Comparison of ENCODE assay signal across 12 cellular contexts in the genomic region with DNA sequence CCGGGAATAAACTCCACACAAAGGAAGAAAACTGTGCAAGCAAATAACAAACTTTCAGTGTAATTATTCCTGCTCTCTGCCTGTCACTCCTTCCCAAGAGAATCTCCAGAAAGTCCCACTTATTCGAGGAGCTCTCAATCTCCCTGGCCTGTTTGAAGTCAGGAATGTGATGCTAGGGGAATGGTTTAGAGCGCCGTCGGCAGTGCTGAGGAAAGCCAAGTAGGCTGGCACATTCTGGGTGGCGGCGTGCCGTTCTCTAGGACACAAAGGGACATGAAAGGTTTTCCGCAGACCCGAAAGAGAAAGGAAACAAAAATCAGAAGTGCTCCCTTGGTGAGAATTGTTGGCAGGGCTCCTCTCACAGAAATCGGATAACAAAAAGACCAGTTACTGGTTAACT.
DNase-seq lines count a peak whose midpoint lies in the region; ATAC-seq, FAIRE-seq and TF ChIP-seq lines count a peak whose summit lies in the region.
"Had no signal": no experiment of that assay in that cellular context is flagged by ENCODE, and none has a peak within 500 bp of the region (broad histone marks: within the 10 kb centered on the region; RNA-seq: fewer than 3 reads in every experiment).

No MANE protein-coding gene starts in this region.

- no peaks in the 10 kb centered on the region for H3K79me2 ChIP-seq in fibroblast of lung (ENCODE audit: control insufficient read depth, insufficient read depth, low read length)

- intact Hi-C loops in Right ventricle myocardium superior (cut with DNase I): loop anchor here (1.0 kb wide), 1 partner anchor 120 kb away; no protein-coding TSS in a partner anchor
- intact Hi-C loops in Right ventricle myocardium inferior (cut with DNase I): loop anchor here (2.0 to 5.0 kb wide), 2 partner anchors 775 to 1066 kb away; no protein-coding TSS in a partner anchor
- intact Hi-C loops in aorta (cut with DNase I): loop anchor here in 1 of 2 donors (1.0 kb wide), 1 partner anchor 120 kb away; no protein-coding TSS in a partner anchor

- no peak overlapping the region for H3K27ac ChIP-seq in fibroblast of lung (ENCODE audit: insufficient read depth, low read length)
- no peak overlapping the region for H3K27ac ChIP-seq in aorta (ENCODE audit: low read depth in 1 of 2, low read length in 2 of 2)

- WGBS in aorta, 2 donors: 17 to 19% methylated on average over 11 of the region's 11 CpGs

- H3K4me1 Mint-ChIP-seq in nephron progenitor cell: peaks cover 37% of the 10 kb centered on the region
- H3K4me1 Mint-ChIP-seq in effector memory CD8-positive, alpha-beta T cell (ENCODE audit: low read depth in 2 of 2): peaks cover 0 to 14% of the 10 kb centered on the region in 2 donors
- H3K4me1 Mint-ChIP-seq: immature natural killer cell had no signal

- H3K9me3 Mint-ChIP-seq in nephron progenitor cell: no peaks in the 10 kb centered on the region
- no peaks in the 10 kb centered on the region for H3K9me3 Mint-ChIP-seq in effector memory CD8-positive, alpha-beta T cell
- H3K9me3 Mint-ChIP-seq: immature natural killer cell; stimulated activated naive B cell treated with anti-CD40 and anti-IgM and Interleukin-4, amounts not matched to agents 10 μg/mL and 1 μg/mL and 100 μg/mL, for 72 hours had no signal

- peaks cover 9% of the 10 kb centered on the region for H3K27me3 Mint-ChIP-seq in nephron progenitor cell (ENCODE audit: low read depth, poor library complexity)
- H3K27me3 Mint-ChIP-seq in effector memory CD8-positive, alpha-beta T cell: peaks cover under 1 to 35% of the 10 kb centered on the region in 2 donors

- ATAC-seq in Right ventricle myocardium superior (ENCODE audit: poor library complexity) (peak; percentile 50), Right ventricle myocardium inferior (no peak), aorta (ENCODE audit: low FRiP score) (peak; percentile 40), GM21360 (IDR thresholded peaks at IDR 0.05; ENCODE audit: unreplicated experiment) (no peak)
- no peak for ATAC-seq in effector memory CD8-positive, alpha-beta T cell (replicated peaks)

- H3K4me1 ChIP-seq in fibroblast of lung (ENCODE audit: control insufficient read depth, extremely low read depth, insufficient read depth, low read length): peaks cover 3% of the 10 kb centered on the region
- no peaks in the 10 kb centered on the region for H3K4me1 ChIP-seq in aorta (ENCODE audit: control insufficient read depth in 1 of 2, insufficient read depth in 2 of 2, low read length in 2 of 2)

- no peak for TF ChIP-seq CTCF in fibroblast of lung (conservative IDR thresholded peaks at IDR 0.05 in 1 of 2, IDR thresholded peaks at IDR 0.05 in 1 of 2; ENCODE audit: low read depth in 1 of 2, low read length in 2 of 2)
- TF ChIP-seq CTCF in nephron progenitor cell (IDR thresholded peaks at IDR 0.05): no peak

- H3K9me3 ChIP-seq in fibroblast of lung (ENCODE audit: control insufficient read depth, insufficient read depth, low read depth, low read length) (no peaks in the 10 kb centered on the region), aorta (ENCODE audit: control insufficient read depth, low read length) (no peaks in the 10 kb centered on the region)
- H3K9me3 ChIP-seq: BLaER1 treated with 17β-estradiol and CSF1 and Interleukin-3, amounts not matched to agents 10 nM and 100 nM had no signal

- H3K36me3 ChIP-seq in fibroblast of lung (ENCODE audit: control insufficient read depth, insufficient read depth, low read length): no peaks in the 10 kb centered on the region
- no peaks in the 10 kb centered on the region for H3K36me3 ChIP-seq in aorta (ENCODE audit: control insufficient read depth in 1 of 2, insufficient read depth in 2 of 2, low read length in 1 of 2)
- H3K36me3 ChIP-seq: BLaER1 treated with 17β-estradiol and CSF1 and Interleukin-3, amounts not matched to agents 10 nM and 100 nM had no signal

- DNase-seq in Right ventricle myocardium superior (no peak), Right ventricle myocardium inferior (ENCODE audit: missing footprints) (no peak), fibroblast of lung (ENCODE audit: low read depth in 2 of 2) (peak; percentile 32 to 36), nephron progenitor cell (peak; percentile 14), aorta (peak in 1 of 2 donors; percentile 75), RCC 7860 (ENCODE audit: low spot score) (no peak)
- DNase-seq in effector memory CD8-positive, alpha-beta T cell: no peak

- no peak overlapping the region for H3K9ac ChIP-seq in fibroblast of lung (ENCODE audit: insufficient read depth, low read length)

- no peaks in the 10 kb centered on the region for H3K36me3 Mint-ChIP-seq in nephron progenitor cell (ENCODE audit: low read depth)
- no peaks in the 10 kb centered on the region for H3K36me3 Mint-ChIP-seq in effector memory CD8-positive, alpha-beta T cell (ENCODE audit: insufficient read depth)
- H3K36me3 Mint-ChIP-seq: immature natural killer cell; stimulated activated naive B cell treated with anti-CD40 and anti-IgM and Interleukin-4, amounts not matched to agents 10 μg/mL and 1 μg/mL and 100 μg/mL, for 72 hours had no signal

- H3K4me3 Mint-ChIP-seq in nephron progenitor cell: no peak overlapping the region
- no peak overlapping the region for H3K4me3 Mint-ChIP-seq in effector memory CD8-positive, alpha-beta T cell
- H3K4me3 Mint-ChIP-seq: immature natural killer cell; stimulated activated naive B cell treated with anti-CD40 and anti-IgM and Interleukin-4, amounts not matched to agents 10 μg/mL and 1 μg/mL and 100 μg/mL, for 72 hours had no signal

- H3K4me2 ChIP-seq in fibroblast of lung (ENCODE audit: extremely low read depth, insufficient read depth, low read length): peak overlapping the region; percentile 84

- no peaks in the 10 kb centered on the region for H3K27me3 ChIP-seq in fibroblast of lung (ENCODE audit: control insufficient read depth, insufficient read depth, low read length)
- peaks cover 0 to 2% of the 10 kb centered on the region in 2 donors for H3K27me3 ChIP-seq in aorta (ENCODE audit: control insufficient read depth in 1 of 2, insufficient read depth in 2 of 2, low read length in 1 of 2)
- H3K27me3 ChIP-seq: BLaER1 treated with 17β-estradiol and CSF1 and Interleukin-3, amounts not matched to agents 10 nM and 100 nM had no signal

- H2AFZ ChIP-seq in fibroblast of lung (ENCODE audit: low read length): peak overlapping the region; percentile 54

- FAIRE-seq in RCC 7860 (lab: Jason Lieb, UNC): no peak

- H3K4me3 ChIP-seq in fibroblast of lung (replicated peaks in 1 of 4; ENCODE audit: control extremely low read depth in 1 of 4, insufficient read depth in 1 of 4, low read depth in 3 of 4, low read length in 4 of 4) (peak overlapping the region; percentile 6 to 70 (median 36)), aorta (ENCODE audit: low read length in 2 of 2) (peak overlapping the region; percentile 5 to 37)
- H3K4me3 ChIP-seq: GM12878 had no signal

- peak overlapping the region; percentile 49 for H3K27ac Mint-ChIP-seq in nephron progenitor cell
- H3K27ac Mint-ChIP-seq in effector memory CD8-positive, alpha-beta T cell: no peak overlapping the region
- H3K27ac Mint-ChIP-seq: immature natural killer cell; stimulated activated naive B cell treated with anti-CD40 and anti-IgM and Interleukin-4, amounts not matched to agents 10 μg/mL and 1 μg/mL and 100 μg/mL, for 72 hours had no signal

- no peaks in the 10 kb centered on the region for H4K20me1 ChIP-seq in fibroblast of lung (ENCODE audit: control insufficient read depth, extremely low read depth, insufficient read depth, low read length)
- H4K20me1 ChIP-seq: BLaER1 treated with 17β-estradiol and CSF1 and Interleukin-3, amounts not matched to agents 10 nM and 100 nM had no signal

Comparison
In these comparisons a context has a peak if more than half of its experiments do, and no peak if none do; other contexts are left out.
1. ATAC-seq: peak in Right ventricle myocardium superior (single experiment) and aorta (single experiment); none in Right ventricle myocardium inferior (single experiment), effector memory CD8-positive, alpha-beta T cell (single experiment) and GM21360 (single experiment).
2. DNase-seq: peak in fibroblast of lung (2 of 2) and nephron progenitor cell (single experiment); none in Right ventricle myocardium superior (single experiment), Right ventricle myocardium inferior (single experiment), effector memory CD8-positive, alpha-beta T cell (0 of 3) and RCC 7860 (single experiment).